ENCODE assay signal across 13 cellular contexts in genomic region chr16:32281910-32282309, GRCh38. TPM values are rescaled to one million over a fixed set of nuclear protein-coding genes. Genes with fewer than 3 reads are reported as not detected.
"Had no signal": no experiment of that assay in that cellular context is flagged by ENCODE, and none has a peak within 500 bp of the region (broad histone marks: within the 10 kb centered on the region; RNA-seq: fewer than 3 reads in every experiment).

No MANE protein-coding gene starts in this region.

RNA-seq across cellular contexts. Expression of gene TP53TG3D, which starts 28.8 kb away (rescaled TPM):
- total RNA-seq: dermis blood vessel endothelial cell, endothelial cell of umbilical vein, foreskin keratinocyte, gastroesophageal sphincter, hepatocyte, kidney epithelial cell, osteocyte, pulmonary artery endothelial cell, stomach, subcutaneous adipose tissue, temporal lobe, ureter, vagina had no signal
- polyA plus RNA-seq: endothelial cell of umbilical vein, foreskin keratinocyte, hepatocyte had no signal
